1 cellular context compared by ENCODE assay signal in the genomic region with DNA sequence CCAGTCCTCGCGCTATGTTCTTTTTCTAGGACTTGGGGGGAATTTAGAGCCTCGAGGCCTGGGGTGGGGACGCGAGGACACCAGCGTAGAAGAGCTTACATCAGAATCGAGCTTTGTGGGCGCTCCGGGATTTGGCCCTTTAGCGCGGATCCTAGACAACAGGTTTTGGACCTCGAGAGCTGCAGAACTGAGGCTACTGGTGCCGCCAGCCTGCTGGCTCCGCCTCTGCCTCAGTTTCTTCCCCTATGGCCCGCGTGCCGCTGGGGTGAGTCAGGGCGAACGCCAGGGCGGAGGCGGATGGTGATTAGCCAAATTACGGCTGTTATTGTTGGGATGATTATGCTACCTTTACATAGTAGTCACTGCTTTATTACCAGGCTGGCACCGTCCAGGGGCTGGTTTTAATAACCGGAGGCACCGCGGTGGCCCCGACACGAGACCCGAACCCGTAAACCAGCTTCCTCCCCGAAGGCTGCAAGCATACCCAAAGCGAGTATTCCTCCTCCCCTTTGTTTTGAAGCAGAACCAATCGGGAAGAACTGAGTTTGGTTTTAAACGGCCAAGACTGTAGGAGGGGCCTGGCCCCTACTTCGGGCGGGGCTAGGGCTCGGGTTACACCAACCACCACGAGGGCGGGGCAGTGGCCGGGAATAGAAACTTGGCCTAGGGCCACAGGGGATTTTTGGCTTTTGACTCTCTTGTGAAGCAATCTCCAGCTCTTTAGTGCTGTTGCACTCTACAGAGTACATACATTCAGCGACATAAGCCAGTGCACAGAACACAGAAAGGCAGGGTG.
TF ChIP-seq lines count a peak whose summit lies in the region.

No MANE protein-coding gene starts in this region.

TF ChIP-seq in HepG2, 621 proteins besides CTCF, POLR2A, EP300 and RAD21 (continued from another document):
- TF ChIP-seq, protein P1, sequence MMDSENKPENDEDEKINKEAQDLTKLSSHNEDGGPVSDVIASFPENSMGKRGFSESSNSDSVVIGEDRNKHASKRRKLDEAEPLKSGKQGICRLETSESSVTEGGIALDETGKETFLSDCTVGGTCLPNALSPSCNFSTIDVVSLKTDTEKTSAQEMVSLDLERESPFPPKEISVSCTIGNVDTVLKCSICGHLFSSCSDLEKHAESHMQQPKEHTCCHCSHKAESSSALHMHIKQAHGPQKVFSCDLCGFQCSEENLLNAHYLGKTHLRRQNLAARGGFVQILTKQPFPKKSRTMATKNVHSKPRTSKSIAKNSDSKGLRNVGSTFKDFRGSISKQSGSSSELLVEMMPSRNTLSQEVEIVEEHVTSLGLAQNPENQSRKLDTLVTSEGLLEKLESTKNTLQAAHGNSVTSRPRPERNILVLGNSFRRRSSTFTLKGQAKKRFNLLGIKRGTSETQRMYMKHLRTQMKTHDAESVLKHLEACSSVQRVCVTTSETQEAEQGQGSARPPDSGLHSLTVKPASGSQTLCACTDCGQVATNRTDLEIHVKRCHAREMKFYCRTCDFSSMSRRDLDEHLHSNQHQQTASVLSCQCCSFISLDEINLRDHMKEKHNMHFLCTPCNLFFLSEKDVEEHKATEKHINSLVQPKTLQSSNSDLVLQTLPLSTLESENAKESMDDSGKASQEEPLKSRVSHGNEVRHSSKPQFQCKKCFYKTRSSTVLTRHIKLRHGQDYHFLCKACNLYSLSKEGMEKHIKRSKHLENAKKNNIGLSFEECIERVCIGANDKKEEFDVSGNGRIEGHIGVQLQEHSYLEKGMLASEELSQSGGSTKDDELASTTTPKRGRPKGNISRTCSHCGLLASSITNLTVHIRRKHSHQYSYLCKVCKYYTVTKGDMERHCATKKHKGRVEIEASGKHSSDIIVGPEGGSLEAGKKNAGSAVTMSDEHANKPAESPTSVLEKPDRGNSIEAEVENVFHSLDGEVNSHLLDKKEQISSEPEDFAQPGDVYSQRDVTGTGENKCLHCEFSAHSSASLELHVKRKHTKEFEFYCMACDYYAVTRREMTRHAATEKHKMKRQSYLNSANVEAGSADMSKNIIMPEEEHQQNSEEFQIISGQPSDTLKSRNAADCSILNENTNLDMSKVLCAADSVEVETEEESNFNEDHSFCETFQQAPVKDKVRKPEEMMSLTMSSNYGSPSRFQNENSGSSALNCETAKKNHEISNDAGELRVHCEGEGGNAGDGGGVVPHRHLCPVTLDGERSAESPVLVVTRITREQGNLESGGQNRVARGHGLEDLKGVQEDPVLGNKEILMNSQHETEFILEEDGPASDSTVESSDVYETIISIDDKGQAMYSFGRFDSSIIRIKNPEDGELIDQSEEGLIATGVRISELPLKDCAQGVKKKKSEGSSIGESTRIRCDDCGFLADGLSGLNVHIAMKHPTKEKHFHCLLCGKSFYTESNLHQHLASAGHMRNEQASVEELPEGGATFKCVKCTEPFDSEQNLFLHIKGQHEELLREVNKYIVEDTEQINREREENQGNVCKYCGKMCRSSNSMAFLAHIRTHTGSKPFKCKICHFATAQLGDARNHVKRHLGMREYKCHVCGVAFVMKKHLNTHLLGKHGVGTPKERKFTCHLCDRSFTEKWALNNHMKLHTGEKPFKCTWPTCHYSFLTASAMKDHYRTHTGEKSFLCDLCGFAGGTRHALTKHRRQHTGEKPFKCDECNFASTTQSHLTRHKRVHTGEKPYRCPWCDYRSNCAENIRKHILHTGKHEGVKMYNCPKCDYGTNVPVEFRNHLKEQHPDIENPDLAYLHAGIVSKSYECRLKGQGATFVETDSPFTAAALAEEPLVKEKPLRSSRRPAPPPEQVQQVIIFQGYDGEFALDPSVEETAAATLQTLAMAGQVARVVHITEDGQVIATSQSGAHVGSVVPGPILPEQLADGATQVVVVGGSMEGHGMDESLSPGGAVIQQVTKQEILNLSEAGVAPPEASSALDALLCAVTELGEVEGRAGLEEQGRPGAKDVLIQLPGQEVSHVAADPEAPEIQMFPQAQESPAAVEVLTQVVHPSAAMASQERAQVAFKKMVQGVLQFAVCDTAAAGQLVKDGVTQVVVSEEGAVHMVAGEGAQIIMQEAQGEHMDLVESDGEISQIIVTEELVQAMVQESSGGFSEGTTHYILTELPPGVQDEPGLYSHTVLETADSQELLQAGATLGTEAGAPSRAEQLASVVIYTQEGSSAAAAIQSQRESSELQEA (CRISPR knock-in tag; IDR thresholded peaks at IDR 0.05; ENCODE audit: not compliant biosample characterization), result peak; percentile 93
- TF ChIP-seq, protein P2, sequence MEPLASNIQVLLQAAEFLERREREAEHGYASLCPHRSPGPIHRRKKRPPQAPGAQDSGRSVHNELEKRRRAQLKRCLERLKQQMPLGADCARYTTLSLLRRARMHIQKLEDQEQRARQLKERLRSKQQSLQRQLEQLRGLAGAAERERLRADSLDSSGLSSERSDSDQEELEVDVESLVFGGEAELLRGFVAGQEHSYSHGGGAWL (CRISPR knock-in tag; IDR thresholded peaks at IDR 0.05), result peak; percentile 63
- no peak for TF ChIP-seq ZNF747 (CRISPR knock-in tag; IDR thresholded peaks at IDR 0.05; ENCODE audit: borderline replicate concordance)
- TF ChIP-seq, protein P3, sequence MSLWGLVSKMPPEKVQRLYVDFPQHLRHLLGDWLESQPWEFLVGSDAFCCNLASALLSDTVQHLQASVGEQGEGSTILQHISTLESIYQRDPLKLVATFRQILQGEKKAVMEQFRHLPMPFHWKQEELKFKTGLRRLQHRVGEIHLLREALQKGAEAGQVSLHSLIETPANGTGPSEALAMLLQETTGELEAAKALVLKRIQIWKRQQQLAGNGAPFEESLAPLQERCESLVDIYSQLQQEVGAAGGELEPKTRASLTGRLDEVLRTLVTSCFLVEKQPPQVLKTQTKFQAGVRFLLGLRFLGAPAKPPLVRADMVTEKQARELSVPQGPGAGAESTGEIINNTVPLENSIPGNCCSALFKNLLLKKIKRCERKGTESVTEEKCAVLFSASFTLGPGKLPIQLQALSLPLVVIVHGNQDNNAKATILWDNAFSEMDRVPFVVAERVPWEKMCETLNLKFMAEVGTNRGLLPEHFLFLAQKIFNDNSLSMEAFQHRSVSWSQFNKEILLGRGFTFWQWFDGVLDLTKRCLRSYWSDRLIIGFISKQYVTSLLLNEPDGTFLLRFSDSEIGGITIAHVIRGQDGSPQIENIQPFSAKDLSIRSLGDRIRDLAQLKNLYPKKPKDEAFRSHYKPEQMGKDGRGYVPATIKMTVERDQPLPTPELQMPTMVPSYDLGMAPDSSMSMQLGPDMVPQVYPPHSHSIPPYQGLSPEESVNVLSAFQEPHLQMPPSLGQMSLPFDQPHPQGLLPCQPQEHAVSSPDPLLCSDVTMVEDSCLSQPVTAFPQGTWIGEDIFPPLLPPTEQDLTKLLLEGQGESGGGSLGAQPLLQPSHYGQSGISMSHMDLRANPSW (CRISPR knock-in tag; IDR thresholded peaks at IDR 0.05; ENCODE audit: borderline replicate concordance), result no peak
- TF ChIP-seq ZNF570 (CRISPR knock-in tag; IDR thresholded peaks at IDR 0.05; ENCODE audit: borderline replicate concordance), result no peak
- TF ChIP-seq, protein P4, sequence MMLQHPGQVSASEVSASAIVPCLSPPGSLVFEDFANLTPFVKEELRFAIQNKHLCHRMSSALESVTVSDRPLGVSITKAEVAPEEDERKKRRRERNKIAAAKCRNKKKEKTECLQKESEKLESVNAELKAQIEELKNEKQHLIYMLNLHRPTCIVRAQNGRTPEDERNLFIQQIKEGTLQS (CRISPR knock-in tag; IDR thresholded peaks at IDR 0.05), result no peak; the same call in 1 of the 2 replicates
- TF ChIP-seq, protein P5, sequence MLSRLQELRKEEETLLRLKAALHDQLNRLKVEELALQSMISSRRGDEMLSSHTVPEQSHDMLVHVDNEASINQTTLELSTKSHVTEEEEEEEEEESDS (CRISPR knock-in tag; IDR thresholded peaks at IDR 0.05; ENCODE audit: borderline replicate concordance), result no peak
- peak; percentile 85 for TF ChIP-seq ZFP90 (CRISPR knock-in tag; IDR thresholded peaks at IDR 0.05; ENCODE audit: borderline replicate concordance)
- TF ChIP-seq RARA (CRISPR knock-in tag; IDR thresholded peaks at IDR 0.05), result peak; percentile 36; the same call in 1 of the 2 replicates
- no peak for TF ChIP-seq MLLT10 (CRISPR knock-in tag; IDR thresholded peaks at IDR 0.05)
- peak; percentile 88 for TF ChIP-seq ZSCAN12 (CRISPR knock-in tag; IDR thresholded peaks at IDR 0.05)
- TF ChIP-seq IRX3 (CRISPR knock-in tag; IDR thresholded peaks at IDR 0.05; ENCODE audit: borderline replicate concordance, low read depth), result peak; percentile 36; the same call in 1 of the 2 replicates
- TF ChIP-seq, protein P6, sequence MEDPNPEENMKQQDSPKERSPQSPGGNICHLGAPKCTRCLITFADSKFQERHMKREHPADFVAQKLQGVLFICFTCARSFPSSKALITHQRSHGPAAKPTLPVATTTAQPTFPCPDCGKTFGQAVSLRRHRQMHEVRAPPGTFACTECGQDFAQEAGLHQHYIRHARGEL (CRISPR knock-in tag; IDR thresholded peaks at IDR 0.05), result no peak
- TF ChIP-seq, protein P7, sequence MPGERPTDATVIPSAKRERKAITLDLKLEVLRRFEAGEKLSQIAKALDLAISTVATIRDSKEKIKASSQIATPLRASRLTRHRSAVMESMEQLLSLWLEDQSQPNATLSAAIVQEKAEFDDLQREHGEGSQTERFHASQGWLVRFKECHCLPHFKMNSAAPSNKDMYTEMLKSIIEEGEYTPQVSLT (CRISPR knock-in tag; IDR thresholded peaks at IDR 0.05; ENCODE audit: borderline replicate concordance, low read depth), result no peak
- TF ChIP-seq KLF9 (CRISPR knock-in tag; IDR thresholded peaks at IDR 0.05; ENCODE audit: low read depth), result peak; percentile 47; the same call in 1 of the 2 replicates
- TF ChIP-seq, protein P8, sequence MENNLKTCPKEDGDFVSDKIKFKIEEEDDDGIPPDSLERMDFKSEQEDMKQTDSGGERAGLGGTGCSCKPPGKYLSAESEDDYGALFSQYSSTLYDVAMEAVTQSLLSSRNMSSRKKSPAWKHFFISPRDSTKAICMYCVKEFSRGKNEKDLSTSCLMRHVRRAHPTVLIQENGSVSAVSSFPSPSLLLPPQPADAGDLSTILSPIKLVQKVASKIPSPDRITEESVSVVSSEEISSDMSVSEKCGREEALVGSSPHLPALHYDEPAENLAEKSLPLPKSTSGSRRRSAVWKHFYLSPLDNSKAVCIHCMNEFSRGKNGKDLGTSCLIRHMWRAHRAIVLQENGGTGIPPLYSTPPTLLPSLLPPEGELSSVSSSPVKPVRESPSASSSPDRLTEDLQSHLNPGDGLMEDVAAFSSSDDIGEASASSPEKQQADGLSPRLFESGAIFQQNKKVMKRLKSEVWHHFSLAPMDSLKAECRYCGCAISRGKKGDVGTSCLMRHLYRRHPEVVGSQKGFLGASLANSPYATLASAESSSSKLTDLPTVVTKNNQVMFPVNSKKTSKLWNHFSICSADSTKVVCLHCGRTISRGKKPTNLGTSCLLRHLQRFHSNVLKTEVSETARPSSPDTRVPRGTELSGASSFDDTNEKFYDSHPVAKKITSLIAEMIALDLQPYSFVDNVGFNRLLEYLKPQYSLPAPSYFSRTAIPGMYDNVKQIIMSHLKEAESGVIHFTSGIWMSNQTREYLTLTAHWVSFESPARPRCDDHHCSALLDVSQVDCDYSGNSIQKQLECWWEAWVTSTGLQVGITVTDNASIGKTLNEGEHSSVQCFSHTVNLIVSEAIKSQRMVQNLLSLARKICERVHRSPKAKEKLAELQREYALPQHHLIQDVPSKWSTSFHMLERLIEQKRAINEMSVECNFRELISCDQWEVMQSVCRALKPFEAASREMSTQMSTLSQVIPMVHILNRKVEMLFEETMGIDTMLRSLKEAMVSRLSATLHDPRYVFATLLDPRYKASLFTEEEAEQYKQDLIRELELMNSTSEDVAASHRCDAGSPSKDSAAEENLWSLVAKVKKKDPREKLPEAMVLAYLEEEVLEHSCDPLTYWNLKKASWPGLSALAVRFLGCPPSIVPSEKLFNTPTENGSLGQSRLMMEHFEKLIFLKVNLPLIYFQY (CRISPR knock-in tag; IDR thresholded peaks at IDR 0.05; ENCODE audit: borderline replicate concordance), result peak; percentile 60
- peak; percentile 30 for TF ChIP-seq HNF4A (CRISPR knock-in tag; IDR thresholded peaks at IDR 0.05)
- peak; percentile 48 for TF ChIP-seq REPIN1 (CRISPR knock-in tag; IDR thresholded peaks at IDR 0.05; ENCODE audit: borderline replicate concordance, low read depth)
- no peak for TF ChIP-seq BHLHE40 (IDR thresholded peaks at IDR 0.05; ENCODE audit: low read length)
- TF ChIP-seq NPAS2 (CRISPR knock-in tag; IDR thresholded peaks at IDR 0.05; ENCODE audit: borderline replicate concordance), result no peak
